ENCODE assay signal across 8 cellular contexts in the genomic region with DNA sequence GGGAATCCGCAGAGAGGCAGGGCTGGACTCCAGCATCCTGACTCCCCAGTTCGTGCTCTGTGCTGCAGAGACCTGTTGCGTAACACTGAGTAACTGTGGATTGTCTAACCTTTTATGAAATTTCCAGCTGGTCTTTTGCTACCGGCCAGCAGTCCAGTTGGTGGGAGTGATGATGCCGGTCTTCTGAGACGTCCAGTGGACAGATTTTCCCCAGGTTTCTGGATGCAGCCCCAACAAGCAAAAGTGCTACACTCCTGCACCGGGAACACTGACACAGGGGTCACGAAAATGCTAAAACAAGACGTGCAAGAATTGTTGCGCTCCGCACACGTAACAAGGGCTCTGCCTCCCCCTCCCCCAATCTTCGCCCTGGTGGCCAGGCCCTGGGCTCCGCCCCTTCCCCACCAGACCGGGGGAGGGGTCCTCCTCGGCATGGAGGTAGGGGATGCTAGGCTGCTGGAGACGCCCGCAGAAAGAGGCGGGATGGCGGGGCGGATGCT. TPM values are rescaled to one million over a fixed set of nuclear protein-coding genes. Genes with fewer than 3 reads are reported as not detected.
DNase-seq lines count a peak whose midpoint lies in the region; ATAC-seq, FAIRE-seq and TF ChIP-seq lines count a peak whose summit lies in the region.

No MANE protein-coding gene starts in this region.

- H3K9me3 ChIP-seq in right atrium auricular region (no peaks in the 10 kb centered on the region), psoas muscle (no peaks in the 10 kb centered on the region)

- H3K27me3 ChIP-seq in right atrium auricular region, result no peaks in the 10 kb centered on the region
- peaks cover 0 to 31% (median 13%) of the 10 kb centered on the region in 3 donors for H3K27me3 ChIP-seq in psoas muscle (ENCODE audit: insufficient read depth in 3 of 3, low read length in 2 of 3)

- TF ChIP-seq CTCF in AG09319 (IDR thresholded peaks at IDR 0.05; ENCODE audit: low read depth, low read length) (no peak), right atrium auricular region (IDR thresholded peaks at IDR 0.05) (no peak), psoas muscle (IDR thresholded peaks at IDR 0.05) (no peak)

- intact Hi-C loops in psoas muscle (cut with DNase I), result no loop called here

- H3K4me3 Mint-ChIP-seq in activated T-helper 17 cell treated with anti-CD3 and anti-CD28 coated beads, Interleukin-2, amount 50 U/mL, for 72 hours, result peak overlapping the region; percentile 94

- H3K4me3 ChIP-seq in right atrium auricular region, result peak overlapping the region; percentile 46 to 61
- H3K4me3 ChIP-seq in psoas muscle, result peak overlapping the region; percentile 67

- peaks cover 12% of the 10 kb centered on the region for H3K4me1 Mint-ChIP-seq in activated T-helper 17 cell treated with anti-CD3 and anti-CD28 coated beads, Interleukin-2, amount 50 U/mL, for 72 hours

- H3K9me3 Mint-ChIP-seq in activated T-helper 17 cell treated with anti-CD3 and anti-CD28 coated beads, Interleukin-2, amount 50 U/mL, for 72 hours, result no peaks in the 10 kb centered on the region

- WGBS in psoas muscle, 3 donors, result 3 to 9% (median 4%) methylated on average over 20 to 21 of the region's 21 CpGs

- H3K27me3 Mint-ChIP-seq in activated T-helper 17 cell treated with anti-CD3 and anti-CD28 coated beads, Interleukin-2, amount 50 U/mL, for 72 hours, result peaks cover 18% of the 10 kb centered on the region

- peaks cover 12% of the 10 kb centered on the region for H3K36me3 Mint-ChIP-seq in activated T-helper 17 cell treated with anti-CD3 and anti-CD28 coated beads, Interleukin-2, amount 50 U/mL, for 72 hours (ENCODE audit: low read depth)

- H3K27ac ChIP-seq in right atrium auricular region (peak overlapping the region; percentile 82 to 93), psoas muscle (peak overlapping the region; percentile 48)

- H3K27ac Mint-ChIP-seq in activated T-helper 17 cell treated with anti-CD3 and anti-CD28 coated beads, Interleukin-2, amount 50 U/mL, for 72 hours, result no peak overlapping the region

- no peaks in the 10 kb centered on the region for H3K36me3 ChIP-seq in right atrium auricular region
- no peaks in the 10 kb centered on the region for H3K36me3 ChIP-seq in psoas muscle (ENCODE audit: insufficient read depth in 1 of 2, low read depth in 1 of 2)

- no peak for FAIRE-seq in HTR-8/SVneo (lab: Jason Lieb, UNC)

- DNase-seq in AG09319 (ENCODE audit: extremely low read depth, low read depth) (peak; percentile 67), HTR-8/SVneo (ENCODE audit: insufficient read length, low spot score) (peak; percentile 87), right atrium auricular region (ENCODE audit: low spot score) (peak; percentile 86), psoas muscle (peak; percentile 67 to 79), NCI-H526 treated with DMSO at 0.1 percent for 48 hours (lab: John Stamatoyannopoulos, UW) (no peak), foreskin melanocyte (no peak), islet precursor cell (no peak)

- H3K4me1 ChIP-seq in right atrium auricular region, result peaks cover 0 to 33% of the 10 kb centered on the region in 2 donors
- H3K4me1 ChIP-seq in psoas muscle, result peaks cover 5% of the 10 kb centered on the region

- no peak for ATAC-seq in activated T-helper 17 cell treated with anti-CD3 and anti-CD28 coated beads, Interleukin-2, amount 50 U/mL, for 72 hours (replicated peaks)
- ATAC-seq in psoas muscle, result peak; percentile 33 to 74 (median 50)

RNA-seq across cellular contexts. Expression of a gene that starts 0.7 kb away (rescaled TPM):
- total RNA-seq in activated T-helper 17 cell treated with anti-CD3 and anti-CD28 coated beads, Interleukin-2, amount 50 U/mL, for 72 hours, result 10 to 100 TPM; 21.0 to 22.2 TPM
- total RNA-seq in right atrium auricular region, result 10 to 100 TPM; 43.8 to 46.7 TPM
- total RNA-seq in psoas muscle, result 10 to 100 TPM in 2 of 4 donors, 1 to 10 TPM in 2; 4.6 to 17.5 (median 8.5) TPM
- polyA plus RNA-seq in psoas muscle, result 1 to 10 TPM; 3.5 to 5.9 (median 3.6) TPM

Comparison
In these comparisons a context has a peak if more than half of its experiments do, and no peak if none do; other contexts are left out.
1. DNase-seq: peak in AG09319 (single experiment), HTR-8/SVneo (single experiment), right atrium auricular region (single experiment) and psoas muscle (2 of 2); none in NCI-H526 treated with DMSO at 0.1 percent for 48 hours (single experiment), foreskin melanocyte (single experiment) and islet precursor cell (single experiment).